ENCODE assay signal across 12 cellular contexts in the genomic region with DNA sequence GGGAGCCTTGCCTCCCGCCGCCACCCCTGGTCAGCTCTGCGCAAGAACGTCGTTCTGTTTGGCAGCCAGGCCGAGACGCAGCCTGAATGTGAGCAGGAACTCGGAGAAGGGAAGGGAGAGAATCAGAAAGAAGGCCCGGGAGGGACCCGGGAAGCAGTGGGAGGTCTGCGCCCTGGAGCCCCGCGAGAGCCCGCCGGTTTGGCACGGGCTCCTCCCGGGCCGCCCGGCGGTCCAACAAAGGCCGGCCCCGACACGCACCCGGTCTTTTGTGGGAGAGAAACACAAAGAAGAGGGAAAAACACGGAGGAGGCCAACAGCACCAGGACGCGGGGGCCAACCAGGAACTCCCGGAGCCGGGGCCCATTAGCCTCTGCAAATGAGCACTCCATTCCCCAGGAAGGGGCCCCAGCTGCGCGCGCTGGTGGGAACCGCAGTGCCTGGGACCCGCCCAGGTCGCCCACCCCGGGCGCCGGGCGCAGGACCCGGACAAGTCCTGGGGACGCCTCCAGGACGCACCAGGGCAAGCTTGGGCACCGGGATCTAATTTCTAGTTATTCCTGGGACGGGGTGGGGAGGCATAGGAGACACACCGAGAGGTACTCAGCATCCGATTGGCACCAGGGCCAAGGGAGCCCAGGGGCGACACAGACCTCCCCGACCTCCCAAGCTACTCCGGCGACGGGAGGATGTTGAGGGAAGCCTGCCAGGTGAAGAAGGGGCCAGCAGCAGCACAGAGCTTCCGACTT. TPM values are rescaled to one million over a fixed set of nuclear protein-coding genes. Genes with fewer than 3 reads are reported as not detected.
A peak's percentile ranks its signal among the peaks of the same experiment; 100 is the strongest.
DNase-seq lines count a peak whose midpoint lies in the region; ATAC-seq and TF ChIP-seq lines count a peak whose summit lies in the region.
"Had no signal": no experiment of that assay in that cellular context is flagged by ENCODE, and none has a peak within 500 bp of the region (broad histone marks: within the 10 kb centered on the region; RNA-seq: fewer than 3 reads in every experiment).

No MANE protein-coding gene starts in this region.

- WGBS in mesodermal cell (ENCODE audit: insufficient coverage in 2 of 2), 2 experiments: 0 to 1% methylated on average over 40 to 51 of the region's 52 CpGs

- H3K9me3 Mint-ChIP-seq in CD14-positive monocyte (peaks cover 0 to 56% (median 42%) of the 10 kb centered on the region in 7 donors), Caco-2 (ENCODE audit: unreplicated experiment) (no peaks in the 10 kb centered on the region)
- no peaks in the 10 kb centered on the region for H3K9me3 Mint-ChIP-seq in activated naive CD8-positive, alpha-beta T cell treated with anti-CD3 and anti-CD28 coated beads, Interleukin-2, amount 10 ng/mL, durations not matched to agents 7 days and 5 days

- peaks cover 83% of the 10 kb centered on the region for H3K4me1 Mint-ChIP-seq in CD14-positive monocyte
- H3K4me1 Mint-ChIP-seq in Caco-2 (ENCODE audit: low read depth, unreplicated experiment): no peaks in the 10 kb centered on the region
- H3K4me1 Mint-ChIP-seq in activated naive CD8-positive, alpha-beta T cell treated with anti-CD3 and anti-CD28 coated beads, Interleukin-2, amount 10 ng/mL, durations not matched to agents 7 days and 5 days: peaks cover 27% of the 10 kb centered on the region

- no peaks in the 10 kb centered on the region; the same call in 1 of the 2 replicates for H3K27me3 ChIP-seq in Caco-2 (replicated peaks; ENCODE audit: control insufficient read depth, insufficient read depth, low read length)

- DNase-seq in CD14-positive monocyte (ENCODE audit: low spot score) (no peak), Caco-2 (no peak), germinal center (ENCODE audit: low spot score) (no peak), NCI-H1694 (lab: John Stamatoyannopoulos, UW) (no peak)
- peak; percentile 50 for DNase-seq in activated naive CD8-positive, alpha-beta T cell treated with anti-CD3 and anti-CD28 coated beads, Interleukin-2, amount 10 ng/mL, durations not matched to agents 7 days and 5 days
- DNase-seq: DMS153, kidney had no signal

- no peak for TF ChIP-seq CTCF in CD14-positive monocyte (IDR thresholded peaks at IDR 0.05)
- TF ChIP-seq CTCF in Caco-2 (IDR thresholded peaks at IDR 0.05; ENCODE audit: insufficient read depth in 1 of 2, low read depth in 1 of 2, low read length in 1 of 2, severe bottlenecking in 1 of 2, unreplicated experiment in 1 of 2): no peak

- H3K27ac ChIP-seq in mesodermal cell (ENCODE audit: low read depth, low read length, severe bottlenecking): no peak overlapping the region
- H3K27ac ChIP-seq: cardiac muscle cell had no signal

- BruUV-seq in Caco-2 (replicated peaks; lab: Mats Ljungman, UMichigan): no TSS peak

- H3K4me3 Mint-ChIP-seq in CD14-positive monocyte: peak overlapping the region; percentile 81 to 93
- peak overlapping the region; percentile 64 for H3K4me3 Mint-ChIP-seq in Caco-2 (ENCODE audit: unreplicated experiment)
- H3K4me3 Mint-ChIP-seq in activated naive CD8-positive, alpha-beta T cell treated with anti-CD3 and anti-CD28 coated beads, Interleukin-2, amount 10 ng/mL, durations not matched to agents 7 days and 5 days: peak overlapping the region; percentile 63

- H3K36me3 Mint-ChIP-seq in CD14-positive monocyte: peaks cover 38 to 53% of the 10 kb centered on the region in 2 donors
- no peaks in the 10 kb centered on the region for H3K36me3 Mint-ChIP-seq in Caco-2 (ENCODE audit: insufficient read depth, unreplicated experiment)
- peaks cover 6% of the 10 kb centered on the region for H3K36me3 Mint-ChIP-seq in activated naive CD8-positive, alpha-beta T cell treated with anti-CD3 and anti-CD28 coated beads, Interleukin-2, amount 10 ng/mL, durations not matched to agents 7 days and 5 days

- H3K27ac Mint-ChIP-seq in CD14-positive monocyte (peak overlapping the region in 4 of 7 donors; percentile 61 to 85 (median 70)), Caco-2 (ENCODE audit: unreplicated experiment) (no peak overlapping the region)
- peak overlapping the region; percentile 79 for H3K27ac Mint-ChIP-seq in activated naive CD8-positive, alpha-beta T cell treated with anti-CD3 and anti-CD28 coated beads, Interleukin-2, amount 10 ng/mL, durations not matched to agents 7 days and 5 days

- H3K27me3 Mint-ChIP-seq in CD14-positive monocyte (ENCODE audit: low read depth in 3 of 3) (peaks cover 87 to 99% (median 92%) of the 10 kb centered on the region in 3 donors), Caco-2 (ENCODE audit: insufficient read depth, unreplicated experiment) (peaks cover 30% of the 10 kb centered on the region)
- peaks cover 86% of the 10 kb centered on the region for H3K27me3 Mint-ChIP-seq in activated naive CD8-positive, alpha-beta T cell treated with anti-CD3 and anti-CD28 coated beads, Interleukin-2, amount 10 ng/mL, durations not matched to agents 7 days and 5 days

- H3K9me3 ChIP-seq in Caco-2 (no peaks in the 10 kb centered on the region), mesodermal cell (ENCODE audit: control insufficient read depth, low read length) (no peaks in the 10 kb centered on the region)

- no peaks in the 10 kb centered on the region for H3K4me1 ChIP-seq in Caco-2
- H3K4me1 ChIP-seq in mesodermal cell (ENCODE audit: control insufficient read depth, insufficient read depth, low read length, poor library complexity, severe bottlenecking): peaks cover 9% of the 10 kb centered on the region

- POLR2A ChIA-PET in Caco-2 (lab: Charles Lee): no interaction called here
- POLR2A ChIA-PET in activated naive CD8-positive, alpha-beta T cell treated with anti-CD3 and anti-CD28 coated beads, Interleukin-2, amount 10 ng/mL, durations not matched to agents 7 days and 5 days (lab: Charles Lee): no interaction called here

- intact Hi-C loops in CD14-positive monocyte (cut with micrococcal nuclease): loop anchor here in 1 of 2 donors (10.0 kb wide), 1 partner anchor 172 kb away; no protein-coding TSS in a partner anchor
- intact Hi-C loops in Caco-2 (cut with micrococcal nuclease; ENCODE audit: unreplicated experiment): no loop called here

- H3K4me3 ChIP-seq in Caco-2 (ENCODE audit: low read depth, low read length): no peak overlapping the region
- peak overlapping the region; percentile 2 for H3K4me3 ChIP-seq in mesodermal cell (ENCODE audit: extremely low read depth, insufficient read depth, low read length, poor library complexity, severe bottlenecking)
- H3K4me3 ChIP-seq: cardiac muscle cell had no signal

- H3K36me3 ChIP-seq in Caco-2 (ENCODE audit: control insufficient read depth, insufficient read depth, low read length) (no peaks in the 10 kb centered on the region), mesodermal cell (ENCODE audit: control insufficient read depth, insufficient read depth, low read length) (no peaks in the 10 kb centered on the region)
- H3K36me3 ChIP-seq: cardiac muscle cell had no signal

- CTCF ChIA-PET in Caco-2 (lab: Charles Lee): no interaction called here

- no peak for ATAC-seq in activated naive CD8-positive, alpha-beta T cell treated with anti-CD3 and anti-CD28 coated beads, Interleukin-2, amount 10 ng/mL, durations not matched to agents 7 days and 5 days (ENCODE audit: low read depth)
- ATAC-seq in HG03159 (IDR thresholded peaks at IDR 0.05; ENCODE audit: unreplicated experiment): no peak
- ATAC-seq in HG02938 (IDR thresholded peaks at IDR 0.05; ENCODE audit: unreplicated experiment): no peak

RNA-seq across cellular contexts. Expression of gene OLIG2, which starts 2.7 kb away (rescaled TPM):
- polyA plus RNA-seq in CD14-positive monocyte: not detected
- total RNA-seq in Caco-2 (2022): not detected in 2 replicates
- total RNA-seq in activated naive CD8-positive, alpha-beta T cell treated with anti-CD3 and anti-CD28 coated beads, Interleukin-2, amount 10 ng/mL, durations not matched to agents 7 days and 5 days: not detected
- not detected for polyA plus RNA-seq in mesodermal cell (2013, experiment 1 of 2)
- polyA plus RNA-seq in mesodermal cell (2013, experiment 2 of 2): not detected
- total RNA-seq: kidney; T-helper 2 cell treated with Interferon-gamma antibody and Interleukin-4, amounts not matched to agents 100 ng/mL and 5 ng/mL, for 36 hours had no signal
- polyA plus RNA-seq: cardiac muscle cell had no signal

RNA-seq across cellular contexts. Expression of gene OLIG1, which starts 46.9 kb away (rescaled TPM):
- polyA plus RNA-seq in CD14-positive monocyte: 10 to 100 TPM; 20.0 to 40.7 TPM
- not detected in 2 replicates for total RNA-seq in Caco-2 (2022)
- total RNA-seq in activated naive CD8-positive, alpha-beta T cell treated with anti-CD3 and anti-CD28 coated beads, Interleukin-2, amount 10 ng/mL, durations not matched to agents 7 days and 5 days: not detected
- polyA plus RNA-seq in mesodermal cell (2013, experiment 1 of 2): not detected
- not detected for polyA plus RNA-seq in mesodermal cell (2013, experiment 2 of 2)
- total RNA-seq: cardiac muscle cell; T-helper 2 cell treated with Interferon-gamma antibody and Interleukin-4, amounts not matched to agents 100 ng/mL and 5 ng/mL, for 36 hours had no signal
